Comparison of ENCODE assay signal across 12 cellular contexts in the genomic region with DNA sequence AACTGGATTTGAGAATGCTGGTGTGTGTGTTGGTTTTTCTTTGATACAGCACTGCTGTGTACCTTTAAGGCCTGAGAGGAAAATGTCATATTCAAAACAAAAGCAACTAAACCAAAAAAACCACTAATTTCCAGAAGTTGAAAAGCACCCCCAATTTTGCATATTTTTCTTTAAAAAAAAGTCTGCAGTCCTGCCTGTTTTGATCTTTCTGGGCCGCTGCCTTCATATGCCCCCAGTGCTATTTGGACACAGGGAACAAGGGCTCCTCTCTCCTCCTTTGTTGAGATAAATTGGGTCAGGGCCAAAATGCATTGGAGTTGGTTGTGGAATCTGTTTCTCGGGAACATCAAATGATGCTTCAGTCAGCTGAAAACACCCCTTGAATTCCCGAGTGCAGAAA. TPM values are rescaled to one million over a fixed set of nuclear protein-coding genes. Genes with fewer than 3 reads are reported as not detected.
DNase-seq lines count a peak whose midpoint lies in the region; ATAC-seq and TF ChIP-seq lines count a peak whose summit lies in the region.
"Had no signal": no experiment of that assay in that cellular context is flagged by ENCODE, and none has a peak within 500 bp of the region (broad histone marks: within the 10 kb centered on the region; RNA-seq: fewer than 3 reads in every experiment).

No MANE protein-coding gene starts in this region.

- 74 to 77% methylated on average over 3 of the region's 3 CpGs for WGBS in aorta, 2 donors

- H3K36me3 ChIP-seq in osteoblast (ENCODE audit: insufficient read depth, low read length) (peaks cover 39% of the 10 kb centered on the region), aorta (ENCODE audit: control insufficient read depth in 1 of 2, insufficient read depth in 2 of 2, low read length in 1 of 2) (no peaks in the 10 kb centered on the region)

- H3K27me3 ChIP-seq in osteoblast (ENCODE audit: insufficient read depth, low read length) (no peaks in the 10 kb centered on the region), aorta (ENCODE audit: control insufficient read depth in 1 of 2, insufficient read depth in 2 of 2, low read length in 1 of 2) (no peaks in the 10 kb centered on the region)
- H3K27me3 ChIP-seq: upper lobe of left lung had no signal

- peak; percentile 50 for ATAC-seq in GM18505 (IDR thresholded peaks at IDR 0.05; ENCODE audit: unreplicated experiment)
- ATAC-seq in GM21381 (IDR thresholded peaks at IDR 0.05; ENCODE audit: unreplicated experiment): peak; percentile 54
- peak; percentile 62 for ATAC-seq in HG03175 (IDR thresholded peaks at IDR 0.05; ENCODE audit: unreplicated experiment)
- no peak for ATAC-seq in activated CD4-positive, CD25-positive, alpha-beta regulatory T cell treated with anti-CD3 and anti-CD28 coated beads, Interleukin-2, amount 50 U/mL, for 24 hours
- ATAC-seq in aorta (ENCODE audit: low FRiP score): no peak

- TF ChIP-seq POLR2A in GM18505 (IDR thresholded peaks at IDR 0.05; ENCODE audit: borderline replicate concordance, extremely low read depth, insufficient read depth, insufficient read length): no peak

- H3K4me3 ChIP-seq in osteoblast (ENCODE audit: insufficient read depth, low read length): no peak overlapping the region
- no peak overlapping the region for H3K4me3 ChIP-seq in aorta (ENCODE audit: low read length in 2 of 2)
- H3K4me3 ChIP-seq: upper lobe of left lung had no signal

- H3K9me3 ChIP-seq in osteoblast (ENCODE audit: low read depth, low read length) (no peaks in the 10 kb centered on the region), aorta (ENCODE audit: control insufficient read depth, low read length) (no peaks in the 10 kb centered on the region)
- H3K9me3 ChIP-seq: upper lobe of left lung had no signal

- no peak overlapping the region for H2AFZ ChIP-seq in osteoblast (ENCODE audit: low read length)

- no peak for TF ChIP-seq CTCF in osteoblast (IDR thresholded peaks at IDR 0.05; ENCODE audit: extremely low read depth, low read depth, low read length)

- H3K27ac ChIP-seq in osteoblast (ENCODE audit: low read depth, low read length) (no peak overlapping the region), aorta (ENCODE audit: low read depth in 1 of 2, low read length in 2 of 2) (no peak overlapping the region)
- H3K27ac ChIP-seq: upper lobe of left lung had no signal

- intact Hi-C loops in aorta (cut with DNase I): no loop called here

- DNase-seq in foreskin melanocyte: peak; percentile 55
- no peak for DNase-seq in osteoblast (ENCODE audit: insufficient read length, low spot score, missing footprints)
- no peak for DNase-seq in aorta
- DNase-seq in NCI-H1417 treated with DMSO at 0.1 percent for 48 hours (lab: John Stamatoyannopoulos, UW): no peak
- DNase-seq: Calu3, GOT3, SIG-M5, upper lobe of left lung had no signal

- no peaks in the 10 kb centered on the region for H3K4me1 ChIP-seq in osteoblast (ENCODE audit: insufficient read depth, low read length)
- H3K4me1 ChIP-seq in aorta (ENCODE audit: control insufficient read depth in 1 of 2, insufficient read depth in 2 of 2, low read length in 2 of 2): no peaks in the 10 kb centered on the region
- H3K4me1 ChIP-seq: upper lobe of left lung had no signal

- peaks cover 3% of the 10 kb centered on the region for H4K20me1 ChIP-seq in osteoblast (ENCODE audit: insufficient read depth, low read length)

- no peak overlapping the region for H3K4me2 ChIP-seq in osteoblast (ENCODE audit: insufficient read depth, low read length)

- no peaks in the 10 kb centered on the region for H3K79me2 ChIP-seq in osteoblast (ENCODE audit: insufficient read depth, low read length)

RNA-seq across cellular contexts. Expression of a gene that starts 26.9 kb away (rescaled TPM):
- total RNA-seq in osteoblast: 15.3 and 15.6 TPM in 2 replicates
- 1 to 10 TPM; 1.8 to 5.1 TPM for total RNA-seq in aorta
- polyA plus RNA-seq in aorta: 1 to 10 TPM; 1.3 to 2.3 TPM

Comparison
In these comparisons a context has a peak if more than half of its experiments do, and no peak if none do; other contexts are left out.
1. ATAC-seq: peak in GM18505 (single experiment), GM21381 (single experiment) and HG03175 (single experiment); none in activated CD4-positive, CD25-positive, alpha-beta regulatory T cell treated with anti-CD3 and anti-CD28 coated beads, Interleukin-2, amount 50 U/mL, for 24 hours (0 of 2) and aorta (single experiment).